Comparison of ENCODE assay signal across 9 cellular contexts in the genomic region with DNA sequence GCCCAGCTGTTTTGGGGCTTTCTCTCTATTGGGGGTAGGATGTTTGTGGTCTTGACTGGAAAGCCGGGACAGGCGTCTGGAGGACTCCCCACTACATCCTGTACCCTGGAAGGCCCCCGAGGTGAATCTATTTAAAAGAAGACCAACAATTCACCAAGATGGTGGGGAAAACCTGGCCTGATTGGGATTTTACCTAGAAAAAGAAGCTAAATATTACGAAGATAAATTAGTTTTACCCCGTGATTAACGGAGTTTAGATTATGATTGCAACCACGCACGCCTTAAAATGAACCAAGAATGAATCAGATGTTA. TPM values are rescaled to one million over a fixed set of nuclear protein-coding genes. Genes with fewer than 3 reads are reported as not detected.
DNase-seq lines count a peak whose midpoint lies in the region; ATAC-seq and TF ChIP-seq lines count a peak whose summit lies in the region.
"Had no signal": no experiment of that assay in that cellular context is flagged by ENCODE, and none has a peak within 500 bp of the region (broad histone marks: within the 10 kb centered on the region; RNA-seq: fewer than 3 reads in every experiment).

No MANE protein-coding gene starts in this region.

- no peak for DNase-seq in GM12864 (ENCODE audit: low read depth)
- no peak for DNase-seq in T-cell
- DNase-seq in fibroblast of the aortic adventitia (ENCODE audit: low read depth): no peak
- DNase-seq in UCSD-AML1 (lab: John Stamatoyannopoulos, UW; ENCODE audit: unreplicated experiment): no peak
- no peak for DNase-seq in RWPE1 (ENCODE audit: low spot score)
- no peak for DNase-seq in SHP77 (lab: John Stamatoyannopoulos, UW)

- peaks cover 61 to 75% (median 71%) of the 10 kb centered on the region in 3 donors for H3K4me1 Mint-ChIP-seq in T-cell

- no peak for TF ChIP-seq CTCF in GM12864 (IDR thresholded peaks at IDR 0.05; ENCODE audit: low read depth, low read length, missing control alignments)
- no peak for TF ChIP-seq CTCF in fibroblast of the aortic adventitia (IDR thresholded peaks at IDR 0.05; ENCODE audit: insufficient read depth, low read length)
- no peak for TF ChIP-seq CTCF in RWPE1 (conservative IDR thresholded peaks at IDR 0.05; ENCODE audit: low read depth)

- H3K36me3 Mint-ChIP-seq in T-cell: no peaks in the 10 kb centered on the region

- ATAC-seq in T-cell (replicated peaks in 1 of 4) (no peak), GM21619 (IDR thresholded peaks at IDR 0.05; ENCODE audit: unreplicated experiment) (no peak)

- no peaks in the 10 kb centered on the region for H3K36me3 ChIP-seq in skeletal muscle satellite cell (ENCODE audit: insufficient read depth, low read length)

- H3K27ac ChIP-seq in RWPE1: no peak overlapping the region; the same call in 1 of the 2 replicates

- H3K4me3 ChIP-seq in GM12864 (ENCODE audit: low read depth, low read length): peak overlapping the region; percentile 60
- H3K4me3 ChIP-seq in fibroblast of the aortic adventitia (ENCODE audit: low read depth, low read length): peak overlapping the region; percentile 71
- peak overlapping the region; percentile 89 for H3K4me3 ChIP-seq in skeletal muscle satellite cell (ENCODE audit: low read length)

- no peaks in the 10 kb centered on the region for H3K27me3 Mint-ChIP-seq in T-cell

- H3K9me3 Mint-ChIP-seq in T-cell: no peaks in the 10 kb centered on the region

- H3K9ac ChIP-seq in skeletal muscle satellite cell (ENCODE audit: low read depth, low read length): peak overlapping the region; percentile 85

- POLR2A ChIA-PET in T-cell (lab: Charles Lee): interaction anchor here in 1 of 2 donors (0.7 kb wide), 1 partner anchor 54 kb away, joined by 3 read pairs; no protein-coding TSS in a partner anchor
- POLR2A ChIA-PET in RWPE1 (lab: Yijun Ruan, JAX; ENCODE audit: low non-redundant PET): no interaction called here

- H3K27ac Mint-ChIP-seq in T-cell: peak overlapping the region; percentile 76 to 96

- peaks cover 47% of the 10 kb centered on the region for H3K27me3 ChIP-seq in skeletal muscle satellite cell (ENCODE audit: control insufficient read depth, insufficient read depth, low read length)

- CTCF ChIA-PET in T-cell (lab: Charles Lee): interaction anchor here (0.6 to 2.3 kb wide), 6 partner anchors 16 to 588 kb away, joined by 3 to 11 read pairs (median 4); partner anchors contain the start of genes CIAPIN1 (in 1 of the 2), COQ9 (in 1 of the 2) and DOK4 (in 1 of the 2)
- CTCF ChIA-PET in RWPE1 (lab: Yijun Ruan, JAX): interaction anchor here (1.0 to 1.9 kb wide), 2 partner anchors 39 to 40 kb away, joined by 3 to 6 read pairs; no protein-coding TSS in a partner anchor

- H3K4me2 ChIP-seq in skeletal muscle satellite cell (ENCODE audit: low read length): peak overlapping the region; percentile 92

- H3K4me1 ChIP-seq in skeletal muscle satellite cell (ENCODE audit: control insufficient read depth, insufficient read depth, low read length): peaks cover 27% of the 10 kb centered on the region

- no peaks in the 10 kb centered on the region for H3K9me3 ChIP-seq in skeletal muscle satellite cell (replicated peaks; ENCODE audit: low read length)

- H3K4me3 Mint-ChIP-seq in T-cell: peak overlapping the region; percentile 84 to 86 (median 86)

RNA-seq across cellular contexts. Expression of gene CCDC102A, which starts 0.8 kb away (rescaled TPM):
- total RNA-seq in T-cell: 10 to 100 TPM in 1 of 5 donors, 1 to 10 TPM in 4; 6.1 to 11.2 (median 6.6) TPM
- total RNA-seq in fibroblast of the aortic adventitia (ENCODE audit: low replicate concordance): 9.9 and 30.7 TPM in 2 replicates
- total RNA-seq in skeletal muscle satellite cell (2012; rRNA removed): 5.0 and 6.6 TPM in 2 replicates

RNA-seq across cellular contexts. Expression of gene ADGRG5, which starts 5.3 kb away (rescaled TPM):
- total RNA-seq in T-cell (10 to 100 TPM in 1 of 5 donors, 1 to 10 TPM in 4; 1.5 to 10.2 (median 5.9) TPM), fibroblast of the aortic adventitia (ENCODE audit: low replicate concordance) (not detected in 2 replicates)
- not detected in 2 replicates for total RNA-seq in skeletal muscle satellite cell (2012; rRNA removed)
- total RNA-seq: NCI-H460 had no signal

RNA-seq across cellular contexts. Expression of gene DOK4, which starts 50.9 kb away (rescaled TPM):
- total RNA-seq in T-cell (1 to 10 TPM; 2.2 to 4.1 (median 3.1) TPM), fibroblast of the aortic adventitia (ENCODE audit: low replicate concordance) (19.5 and 29.6 TPM in 2 replicates)
- total RNA-seq in skeletal muscle satellite cell (2012; rRNA removed): 27.5 and 28.9 TPM in 2 replicates
